In genomic region chr10:108561649-108562048, GRCh38 we compare ENCODE assay signal across 24 cellular contexts.
DNase-seq lines count a peak whose midpoint lies in the region; ATAC-seq lines count a peak whose summit lies in the region.
"Had no signal": no experiment of that assay in that cellular context is flagged by ENCODE, and none has a peak within 500 bp of the region (broad histone marks: within the 10 kb centered on the region; RNA-seq: fewer than 3 reads in every experiment).

No MANE protein-coding gene starts in this region.

- DNase-seq in ELR (ENCODE audit: low read depth) (peak; percentile 72), M059J (ENCODE audit: low read depth) (peak; percentile 85), dermis microvascular lymphatic vessel endothelial cell (ENCODE audit: low read depth in 2 of 2) (peak; percentile 49 to 60), pulmonary artery endothelial cell (ENCODE audit: low read depth, low spot score) (peak; percentile 1), NOMO-1 (lab: John Stamatoyannopoulos, UW; ENCODE audit: unreplicated experiment in 2 of 2) (no peak), kidney glomerular epithelial cell (lab: John Stamatoyannopoulos, UW) (no peak)
- DNase-seq: activated CD4-positive, alpha-beta T cell treated with anti-CD3 and anti-CD28 coated beads, Interleukin-2, amount 50 U/mL, for 1 hour; activated gamma-delta T cell; adrenal gland; AML-193; COR-L47; DND-41; IMR-90; left lung; mucosa of descending colon; NCI-H146; NCI-H2171; NCI-H526; SHP77 treated with DMSO at 0.1 percent for 48 hours; stimulated activated CD4-positive, alpha-beta T cell treated with anti-CD3 and anti-CD28 coated beads, Interleukin-4, amount 100 ng/mL, for 24 hours; stomach; upper lobe of left lung had no signal

- ATAC-seq in HG02610 (IDR thresholded peaks at IDR 0.05; ENCODE audit: unreplicated experiment) (no peak), HG02981 (IDR thresholded peaks at IDR 0.05; ENCODE audit: unreplicated experiment) (no peak)
- ATAC-seq: left lung, mucosa of descending colon had no signal

Comparison
In these comparisons a context has a peak if more than half of its experiments do, and no peak if none do; other contexts are left out.
1. DNase-seq: peak in ELR (single experiment), M059J (single experiment), dermis microvascular lymphatic vessel endothelial cell (2 of 2) and pulmonary artery endothelial cell (single experiment); none in NOMO-1 (0 of 2) and kidney glomerular epithelial cell (single experiment).